In genomic region chr2:201260302-201260800, GRCh38 we compare ENCODE assay signal across 1 cellular context.
TF ChIP-seq lines count a peak whose summit lies in the region.

TSS of gene CASP8 (plus strand) at chr2:201260536. CDS start at chr2:201266487, 5,951 bp downstream.

TF ChIP-seq in HepG2, 621 proteins besides CTCF, POLR2A, EP300 and RAD21 (continued from another document and continues in another):
- TF ChIP-seq, protein P1, sequence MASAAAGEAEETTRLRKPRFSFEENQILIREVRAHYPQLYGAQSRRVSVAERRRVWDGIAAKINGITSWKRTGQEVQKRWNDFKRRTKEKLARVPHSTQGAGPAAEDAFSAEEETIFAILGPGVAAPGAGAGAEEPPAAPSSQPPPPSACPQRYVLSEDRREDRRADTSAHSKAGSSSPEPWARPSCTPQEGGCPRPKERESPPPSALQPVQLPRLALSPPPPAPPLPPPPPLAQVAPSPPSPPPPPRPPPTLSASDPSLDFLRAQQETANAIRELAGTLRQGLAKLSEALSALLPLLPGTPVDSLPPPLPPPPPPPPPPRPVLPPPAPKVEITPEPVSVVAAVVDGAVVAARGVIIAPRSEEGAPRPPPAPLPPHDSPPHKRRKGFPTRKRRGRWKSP (CRISPR knock-in tag; IDR thresholded peaks at IDR 0.05): no peak
- TF ChIP-seq TCF7 (IDR thresholded peaks at IDR 0.05; ENCODE audit: low read depth): no peak
- TF ChIP-seq, protein P2, sequence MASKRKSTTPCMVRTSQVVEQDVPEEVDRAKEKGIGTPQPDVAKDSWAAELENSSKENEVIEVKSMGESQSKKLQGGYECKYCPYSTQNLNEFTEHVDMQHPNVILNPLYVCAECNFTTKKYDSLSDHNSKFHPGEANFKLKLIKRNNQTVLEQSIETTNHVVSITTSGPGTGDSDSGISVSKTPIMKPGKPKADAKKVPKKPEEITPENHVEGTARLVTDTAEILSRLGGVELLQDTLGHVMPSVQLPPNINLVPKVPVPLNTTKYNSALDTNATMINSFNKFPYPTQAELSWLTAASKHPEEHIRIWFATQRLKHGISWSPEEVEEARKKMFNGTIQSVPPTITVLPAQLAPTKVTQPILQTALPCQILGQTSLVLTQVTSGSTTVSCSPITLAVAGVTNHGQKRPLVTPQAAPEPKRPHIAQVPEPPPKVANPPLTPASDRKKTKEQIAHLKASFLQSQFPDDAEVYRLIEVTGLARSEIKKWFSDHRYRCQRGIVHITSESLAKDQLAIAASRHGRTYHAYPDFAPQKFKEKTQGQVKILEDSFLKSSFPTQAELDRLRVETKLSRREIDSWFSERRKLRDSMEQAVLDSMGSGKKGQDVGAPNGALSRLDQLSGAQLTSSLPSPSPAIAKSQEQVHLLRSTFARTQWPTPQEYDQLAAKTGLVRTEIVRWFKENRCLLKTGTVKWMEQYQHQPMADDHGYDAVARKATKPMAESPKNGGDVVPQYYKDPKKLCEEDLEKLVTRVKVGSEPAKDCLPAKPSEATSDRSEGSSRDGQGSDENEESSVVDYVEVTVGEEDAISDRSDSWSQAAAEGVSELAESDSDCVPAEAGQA (IDR thresholded peaks at IDR 0.05; ENCODE audit: low read depth): 0 out of 2 replicates have a peak, but pooled peaks have one; percentile 17
- TF ChIP-seq, protein P2 (CRISPR knock-in tag; IDR thresholded peaks at IDR 0.05; ENCODE audit: borderline replicate concordance): no peak
- TF ChIP-seq ZNF441 (CRISPR knock-in tag; IDR thresholded peaks at IDR 0.05; ENCODE audit: borderline replicate concordance): no peak
- no peak for TF ChIP-seq SETDB1 (CRISPR knock-in tag; IDR thresholded peaks at IDR 0.05; ENCODE audit: borderline replicate concordance)
- TF ChIP-seq ZFP36 (IDR thresholded peaks at IDR 0.05; ENCODE audit: borderline replicate concordance, low read depth, low read length, partially characterized antibody): no peak
- no peak for TF ChIP-seq RXRB (CRISPR knock-in tag; IDR thresholded peaks at IDR 0.05; ENCODE audit: borderline replicate concordance)
- TF ChIP-seq, protein P3, sequence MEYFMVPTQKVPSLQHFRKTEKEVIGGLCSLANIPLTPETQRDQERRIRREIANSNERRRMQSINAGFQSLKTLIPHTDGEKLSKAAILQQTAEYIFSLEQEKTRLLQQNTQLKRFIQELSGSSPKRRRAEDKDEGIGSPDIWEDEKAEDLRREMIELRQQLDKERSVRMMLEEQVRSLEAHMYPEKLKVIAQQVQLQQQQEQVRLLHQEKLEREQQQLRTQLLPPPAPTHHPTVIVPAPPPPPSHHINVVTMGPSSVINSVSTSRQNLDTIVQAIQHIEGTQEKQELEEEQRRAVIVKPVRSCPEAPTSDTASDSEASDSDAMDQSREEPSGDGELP (IDR thresholded peaks at IDR 0.05; ENCODE audit: borderline replicate concordance, low read depth): no peak
- TF ChIP-seq, protein P4, sequence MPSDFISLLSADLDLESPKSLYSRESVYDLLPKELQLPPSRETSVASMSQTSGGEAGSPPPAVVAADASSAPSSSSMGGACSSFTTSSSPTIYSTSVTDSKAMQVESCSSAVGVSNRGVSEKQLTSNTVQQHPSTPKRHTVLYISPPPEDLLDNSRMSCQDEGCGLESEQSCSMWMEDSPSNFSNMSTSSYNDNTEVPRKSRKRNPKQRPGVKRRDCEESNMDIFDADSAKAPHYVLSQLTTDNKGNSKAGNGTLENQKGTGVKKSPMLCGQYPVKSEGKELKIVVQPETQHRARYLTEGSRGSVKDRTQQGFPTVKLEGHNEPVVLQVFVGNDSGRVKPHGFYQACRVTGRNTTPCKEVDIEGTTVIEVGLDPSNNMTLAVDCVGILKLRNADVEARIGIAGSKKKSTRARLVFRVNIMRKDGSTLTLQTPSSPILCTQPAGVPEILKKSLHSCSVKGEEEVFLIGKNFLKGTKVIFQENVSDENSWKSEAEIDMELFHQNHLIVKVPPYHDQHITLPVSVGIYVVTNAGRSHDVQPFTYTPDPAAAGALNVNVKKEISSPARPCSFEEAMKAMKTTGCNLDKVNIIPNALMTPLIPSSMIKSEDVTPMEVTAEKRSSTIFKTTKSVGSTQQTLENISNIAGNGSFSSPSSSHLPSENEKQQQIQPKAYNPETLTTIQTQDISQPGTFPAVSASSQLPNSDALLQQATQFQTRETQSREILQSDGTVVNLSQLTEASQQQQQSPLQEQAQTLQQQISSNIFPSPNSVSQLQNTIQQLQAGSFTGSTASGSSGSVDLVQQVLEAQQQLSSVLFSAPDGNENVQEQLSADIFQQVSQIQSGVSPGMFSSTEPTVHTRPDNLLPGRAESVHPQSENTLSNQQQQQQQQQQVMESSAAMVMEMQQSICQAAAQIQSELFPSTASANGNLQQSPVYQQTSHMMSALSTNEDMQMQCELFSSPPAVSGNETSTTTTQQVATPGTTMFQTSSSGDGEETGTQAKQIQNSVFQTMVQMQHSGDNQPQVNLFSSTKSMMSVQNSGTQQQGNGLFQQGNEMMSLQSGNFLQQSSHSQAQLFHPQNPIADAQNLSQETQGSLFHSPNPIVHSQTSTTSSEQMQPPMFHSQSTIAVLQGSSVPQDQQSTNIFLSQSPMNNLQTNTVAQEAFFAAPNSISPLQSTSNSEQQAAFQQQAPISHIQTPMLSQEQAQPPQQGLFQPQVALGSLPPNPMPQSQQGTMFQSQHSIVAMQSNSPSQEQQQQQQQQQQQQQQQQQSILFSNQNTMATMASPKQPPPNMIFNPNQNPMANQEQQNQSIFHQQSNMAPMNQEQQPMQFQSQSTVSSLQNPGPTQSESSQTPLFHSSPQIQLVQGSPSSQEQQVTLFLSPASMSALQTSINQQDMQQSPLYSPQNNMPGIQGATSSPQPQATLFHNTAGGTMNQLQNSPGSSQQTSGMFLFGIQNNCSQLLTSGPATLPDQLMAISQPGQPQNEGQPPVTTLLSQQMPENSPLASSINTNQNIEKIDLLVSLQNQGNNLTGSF (CRISPR knock-in tag; IDR thresholded peaks at IDR 0.05): no peak
- no peak for TF ChIP-seq ZNF672 (CRISPR knock-in tag; IDR thresholded peaks at IDR 0.05)
- TF ChIP-seq, protein P5, sequence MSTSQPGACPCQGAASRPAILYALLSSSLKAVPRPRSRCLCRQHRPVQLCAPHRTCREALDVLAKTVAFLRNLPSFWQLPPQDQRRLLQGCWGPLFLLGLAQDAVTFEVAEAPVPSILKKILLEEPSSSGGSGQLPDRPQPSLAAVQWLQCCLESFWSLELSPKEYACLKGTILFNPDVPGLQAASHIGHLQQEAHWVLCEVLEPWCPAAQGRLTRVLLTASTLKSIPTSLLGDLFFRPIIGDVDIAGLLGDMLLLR (CRISPR knock-in tag; IDR thresholded peaks at IDR 0.05): no peak
- TF ChIP-seq ZNF333 (CRISPR knock-in tag; IDR thresholded peaks at IDR 0.05; ENCODE audit: borderline replicate concordance): no peak
- no peak for TF ChIP-seq BCL6 (CRISPR knock-in tag; IDR thresholded peaks at IDR 0.05)
- TF ChIP-seq KDM2A (CRISPR knock-in tag; IDR thresholded peaks at IDR 0.05; ENCODE audit: borderline replicate concordance, low read depth): peak; percentile 30; the same call in 1 of the 2 replicates
- TF ChIP-seq HNF4A (CRISPR knock-in tag; IDR thresholded peaks at IDR 0.05): peak; percentile 34; the same call in 1 of the 2 replicates
- no peak for TF ChIP-seq STAT6 (CRISPR knock-in tag; IDR thresholded peaks at IDR 0.05; ENCODE audit: borderline replicate concordance)
- TF ChIP-seq CEBPB (IDR thresholded peaks at IDR 0.05; ENCODE audit: borderline replicate concordance, low read depth, low read length): peak; percentile 77; the same call in 1 of the 2 replicates
- TF ChIP-seq, protein P6, sequence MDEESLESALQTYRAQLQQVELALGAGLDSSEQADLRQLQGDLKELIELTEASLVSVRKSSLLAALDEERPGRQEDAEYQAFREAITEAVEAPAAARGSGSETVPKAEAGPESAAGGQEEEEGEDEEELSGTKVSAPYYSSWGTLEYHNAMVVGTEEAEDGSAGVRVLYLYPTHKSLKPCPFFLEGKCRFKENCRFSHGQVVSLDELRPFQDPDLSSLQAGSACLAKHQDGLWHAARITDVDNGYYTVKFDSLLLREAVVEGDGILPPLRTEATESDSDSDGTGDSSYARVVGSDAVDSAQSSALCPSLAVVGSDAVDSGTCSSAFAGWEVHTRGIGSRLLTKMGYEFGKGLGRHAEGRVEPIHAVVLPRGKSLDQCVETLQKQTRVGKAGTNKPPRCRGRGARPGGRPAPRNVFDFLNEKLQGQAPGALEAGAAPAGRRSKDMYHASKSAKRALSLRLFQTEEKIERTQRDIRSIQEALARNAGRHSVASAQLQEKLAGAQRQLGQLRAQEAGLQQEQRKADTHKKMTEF (CRISPR knock-in tag; IDR thresholded peaks at IDR 0.05): peak; percentile 17; the same call in 1 of the 2 replicates
- no peak for TF ChIP-seq ZBTB40 (IDR thresholded peaks at IDR 0.05)
- peak; percentile 33; the same call in 1 of the 2 replicates for TF ChIP-seq ZBTB40 (CRISPR knock-in tag; IDR thresholded peaks at IDR 0.05)
- no peak for TF ChIP-seq SIN3B (IDR thresholded peaks at IDR 0.05; ENCODE audit: low read length)
- no peak for TF ChIP-seq TSC22D2 (CRISPR knock-in tag; IDR thresholded peaks at IDR 0.05; ENCODE audit: borderline replicate concordance)
